1 cellular context compared by ENCODE assay signal in genomic region chr2:101733257-101733993, GRCh38.
TF ChIP-seq lines count a peak whose summit lies in the region.

No MANE protein-coding gene starts in this region.

TF ChIP-seq in HepG2, 621 proteins besides CTCF, POLR2A, EP300 and RAD21 (continued from another document and continues in another):
- TF ChIP-seq ZNF230 (CRISPR knock-in tag; IDR thresholded peaks at IDR 0.05) (peak; percentile 26; the same call in 1 of the 2 replicates), ZNF264 (CRISPR knock-in tag; IDR thresholded peaks at IDR 0.05) (peak; percentile 11), ZBTB3 (CRISPR knock-in tag; IDR thresholded peaks at IDR 0.05; ENCODE audit: borderline replicate concordance, low read depth) (no peak), ZFP90 (CRISPR knock-in tag; IDR thresholded peaks at IDR 0.05; ENCODE audit: borderline replicate concordance) (no peak; the same call in 1 of the 2 replicates), NR0B2 (CRISPR knock-in tag; IDR thresholded peaks at IDR 0.05) (0 out of 2 replicates have a peak, but pooled peaks have one; percentile 50), ZNF414 (CRISPR knock-in tag; IDR thresholded peaks at IDR 0.05) (peak; percentile 76), ZNF124 (CRISPR knock-in tag; IDR thresholded peaks at IDR 0.05) (peak; percentile 76), ZNF431 (CRISPR knock-in tag; IDR thresholded peaks at IDR 0.05; ENCODE audit: borderline replicate concordance, low read depth) (no peak), PBX3 (CRISPR knock-in tag; IDR thresholded peaks at IDR 0.05; ENCODE audit: borderline replicate concordance) (no peak), ZNF446 (CRISPR knock-in tag; IDR thresholded peaks at IDR 0.05) (no peak), ZNF136 (CRISPR knock-in tag; IDR thresholded peaks at IDR 0.05; ENCODE audit: low read depth) (no peak), ZNF780A (CRISPR knock-in tag; IDR thresholded peaks at IDR 0.05) (no peak), SKI (IDR thresholded peaks at IDR 0.05; ENCODE audit: partially characterized antibody) (peak; percentile 67), ZNF720 (CRISPR knock-in tag; IDR thresholded peaks at IDR 0.05) (no peak), ZNF782 (CRISPR knock-in tag; IDR thresholded peaks at IDR 0.05; ENCODE audit: borderline replicate concordance) (no peak), TRAFD1 (CRISPR knock-in tag; IDR thresholded peaks at IDR 0.05; ENCODE audit: borderline replicate concordance) (0 out of 2 replicates have a peak, but pooled peaks have one; percentile 29), ZNF883 (CRISPR knock-in tag; IDR thresholded peaks at IDR 0.05; ENCODE audit: not compliant biosample characterization) (no peak), MNT (IDR thresholded peaks at IDR 0.05) (0 out of 2 replicates have a peak, but pooled peaks have one; percentile 10), SATB2 (CRISPR knock-in tag; IDR thresholded peaks at IDR 0.05) (0 out of 2 replicates have a peak, but pooled peaks have one; percentile 40), TBP (CRISPR knock-in tag; IDR thresholded peaks at IDR 0.05) (no peak), SIX1 (CRISPR knock-in tag; IDR thresholded peaks at IDR 0.05; ENCODE audit: borderline replicate concordance) (peak; percentile 68; the same call in 1 of the 2 replicates), PLRG1 (conservative IDR thresholded peaks at IDR 0.05) (no peak), MEIS1 (CRISPR knock-in tag; IDR thresholded peaks at IDR 0.05; ENCODE audit: borderline replicate concordance) (no peak; the same call in 1 of the 2 replicates), ZNF256 (CRISPR knock-in tag; conservative IDR thresholded peaks at IDR 0.05) (no peak; the same call in 1 of the 2 replicates), ZNF746 (CRISPR knock-in tag; IDR thresholded peaks at IDR 0.05) (peak; percentile 26; the same call in 1 of the 2 replicates), ZSCAN29 (CRISPR knock-in tag; conservative IDR thresholded peaks at IDR 0.05) (0 out of 2 replicates have a peak, but pooled peaks have one; percentile 44), ZBTB14 (CRISPR knock-in tag; IDR thresholded peaks at IDR 0.05) (no peak), ZNF317 (CRISPR knock-in tag; IDR thresholded peaks at IDR 0.05) (peak; percentile 46), ZSCAN31 (CRISPR knock-in tag; IDR thresholded peaks at IDR 0.05; ENCODE audit: low read depth) (peak; percentile 31; the same call in 1 of the 2 replicates), ZNF331 (CRISPR knock-in tag; IDR thresholded peaks at IDR 0.05) (peak; percentile 75), TSC22D2 (CRISPR knock-in tag; IDR thresholded peaks at IDR 0.05; ENCODE audit: borderline replicate concordance) (peak; percentile 59; the same call in 1 of the 2 replicates)
- TF ChIP-seq, protein P1, sequence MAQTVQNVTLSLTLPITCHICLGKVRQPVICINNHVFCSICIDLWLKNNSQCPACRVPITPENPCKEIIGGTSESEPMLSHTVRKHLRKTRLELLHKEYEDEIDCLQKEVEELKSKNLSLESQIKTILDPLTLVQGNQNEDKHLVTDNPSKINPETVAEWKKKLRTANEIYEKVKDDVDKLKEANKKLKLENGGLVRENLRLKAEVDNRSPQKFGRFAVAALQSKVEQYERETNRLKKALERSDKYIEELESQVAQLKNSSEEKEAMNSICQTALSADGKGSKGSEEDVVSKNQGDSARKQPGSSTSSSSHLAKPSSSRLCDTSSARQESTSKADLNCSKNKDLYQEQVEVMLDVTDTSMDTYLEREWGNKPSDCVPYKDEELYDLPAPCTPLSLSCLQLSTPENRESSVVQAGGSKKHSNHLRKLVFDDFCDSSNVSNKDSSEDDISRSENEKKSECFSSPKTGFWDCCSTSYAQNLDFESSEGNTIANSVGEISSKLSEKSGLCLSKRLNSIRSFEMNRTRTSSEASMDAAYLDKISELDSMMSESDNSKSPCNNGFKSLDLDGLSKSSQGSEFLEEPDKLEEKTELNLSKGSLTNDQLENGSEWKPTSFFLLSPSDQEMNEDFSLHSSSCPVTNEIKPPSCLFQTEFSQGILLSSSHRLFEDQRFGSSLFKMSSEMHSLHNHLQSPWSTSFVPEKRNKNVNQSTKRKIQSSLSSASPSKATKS (CRISPR knock-in tag; IDR thresholded peaks at IDR 0.05), result peak; percentile 74; the same call in 1 of the 2 replicates
- TF ChIP-seq, protein P2, sequence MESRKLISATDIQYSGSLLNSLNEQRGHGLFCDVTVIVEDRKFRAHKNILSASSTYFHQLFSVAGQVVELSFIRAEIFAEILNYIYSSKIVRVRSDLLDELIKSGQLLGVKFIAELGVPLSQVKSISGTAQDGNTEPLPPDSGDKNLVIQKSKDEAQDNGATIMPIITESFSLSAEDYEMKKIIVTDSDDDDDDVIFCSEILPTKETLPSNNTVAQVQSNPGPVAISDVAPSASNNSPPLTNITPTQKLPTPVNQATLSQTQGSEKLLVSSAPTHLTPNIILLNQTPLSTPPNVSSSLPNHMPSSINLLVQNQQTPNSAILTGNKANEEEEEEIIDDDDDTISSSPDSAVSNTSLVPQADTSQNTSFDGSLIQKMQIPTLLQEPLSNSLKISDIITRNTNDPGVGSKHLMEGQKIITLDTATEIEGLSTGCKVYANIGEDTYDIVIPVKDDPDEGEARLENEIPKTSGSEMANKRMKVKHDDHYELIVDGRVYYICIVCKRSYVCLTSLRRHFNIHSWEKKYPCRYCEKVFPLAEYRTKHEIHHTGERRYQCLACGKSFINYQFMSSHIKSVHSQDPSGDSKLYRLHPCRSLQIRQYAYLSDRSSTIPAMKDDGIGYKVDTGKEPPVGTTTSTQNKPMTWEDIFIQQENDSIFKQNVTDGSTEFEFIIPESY (CRISPR knock-in tag; IDR thresholded peaks at IDR 0.05), result no peak
- TF ChIP-seq, protein P3, sequence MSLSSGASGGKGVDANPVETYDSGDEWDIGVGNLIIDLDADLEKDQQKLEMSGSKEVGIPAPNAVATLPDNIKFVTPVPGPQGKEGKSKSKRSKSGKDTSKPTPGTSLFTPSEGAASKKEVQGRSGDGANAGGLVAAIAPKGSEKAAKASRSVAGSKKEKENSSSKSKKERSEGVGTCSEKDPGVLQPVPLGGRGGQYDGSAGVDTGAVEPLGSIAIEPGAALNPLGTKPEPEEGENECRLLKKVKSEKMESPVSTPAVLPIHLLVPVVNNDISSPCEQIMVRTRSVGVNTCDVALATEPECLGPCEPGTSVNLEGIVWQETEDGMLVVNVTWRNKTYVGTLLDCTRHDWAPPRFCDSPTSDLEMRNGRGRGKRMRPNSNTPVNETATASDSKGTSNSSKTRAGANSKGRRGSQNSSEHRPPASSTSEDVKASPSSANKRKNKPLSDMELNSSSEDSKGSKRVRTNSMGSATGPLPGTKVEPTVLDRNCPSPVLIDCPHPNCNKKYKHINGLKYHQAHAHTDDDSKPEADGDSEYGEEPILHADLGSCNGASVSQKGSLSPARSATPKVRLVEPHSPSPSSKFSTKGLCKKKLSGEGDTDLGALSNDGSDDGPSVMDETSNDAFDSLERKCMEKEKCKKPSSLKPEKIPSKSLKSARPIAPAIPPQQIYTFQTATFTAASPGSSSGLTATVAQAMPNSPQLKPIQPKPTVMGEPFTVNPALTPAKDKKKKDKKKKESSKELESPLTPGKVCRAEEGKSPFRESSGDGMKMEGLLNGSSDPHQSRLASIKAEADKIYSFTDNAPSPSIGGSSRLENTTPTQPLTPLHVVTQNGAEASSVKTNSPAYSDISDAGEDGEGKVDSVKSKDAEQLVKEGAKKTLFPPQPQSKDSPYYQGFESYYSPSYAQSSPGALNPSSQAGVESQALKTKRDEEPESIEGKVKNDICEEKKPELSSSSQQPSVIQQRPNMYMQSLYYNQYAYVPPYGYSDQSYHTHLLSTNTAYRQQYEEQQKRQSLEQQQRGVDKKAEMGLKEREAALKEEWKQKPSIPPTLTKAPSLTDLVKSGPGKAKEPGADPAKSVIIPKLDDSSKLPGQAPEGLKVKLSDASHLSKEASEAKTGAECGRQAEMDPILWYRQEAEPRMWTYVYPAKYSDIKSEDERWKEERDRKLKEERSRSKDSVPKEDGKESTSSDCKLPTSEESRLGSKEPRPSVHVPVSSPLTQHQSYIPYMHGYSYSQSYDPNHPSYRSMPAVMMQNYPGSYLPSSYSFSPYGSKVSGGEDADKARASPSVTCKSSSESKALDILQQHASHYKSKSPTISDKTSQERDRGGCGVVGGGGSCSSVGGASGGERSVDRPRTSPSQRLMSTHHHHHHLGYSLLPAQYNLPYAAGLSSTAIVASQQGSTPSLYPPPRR (CRISPR knock-in tag; IDR thresholded peaks at IDR 0.05; ENCODE audit: borderline replicate concordance), result peak; percentile 29
- TF ChIP-seq, protein P4, sequence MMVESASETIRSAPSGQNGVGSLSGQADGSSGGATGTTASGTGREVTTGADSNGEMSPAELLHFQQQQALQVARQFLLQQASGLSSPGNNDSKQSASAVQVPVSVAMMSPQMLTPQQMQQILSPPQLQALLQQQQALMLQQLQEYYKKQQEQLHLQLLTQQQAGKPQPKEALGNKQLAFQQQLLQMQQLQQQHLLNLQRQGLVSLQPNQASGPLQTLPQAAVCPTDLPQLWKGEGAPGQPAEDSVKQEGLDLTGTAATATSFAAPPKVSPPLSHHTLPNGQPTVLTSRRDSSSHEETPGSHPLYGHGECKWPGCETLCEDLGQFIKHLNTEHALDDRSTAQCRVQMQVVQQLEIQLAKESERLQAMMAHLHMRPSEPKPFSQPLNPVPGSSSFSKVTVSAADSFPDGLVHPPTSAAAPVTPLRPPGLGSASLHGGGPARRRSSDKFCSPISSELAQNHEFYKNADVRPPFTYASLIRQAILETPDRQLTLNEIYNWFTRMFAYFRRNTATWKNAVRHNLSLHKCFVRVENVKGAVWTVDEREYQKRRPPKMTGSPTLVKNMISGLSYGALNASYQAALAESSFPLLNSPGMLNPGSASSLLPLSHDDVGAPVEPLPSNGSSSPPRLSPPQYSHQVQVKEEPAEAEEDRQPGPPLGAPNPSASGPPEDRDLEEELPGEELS (CRISPR knock-in tag; IDR thresholded peaks at IDR 0.05), result peak; percentile 63; the same call in 1 of the 2 replicates
- TF ChIP-seq, protein P5, sequence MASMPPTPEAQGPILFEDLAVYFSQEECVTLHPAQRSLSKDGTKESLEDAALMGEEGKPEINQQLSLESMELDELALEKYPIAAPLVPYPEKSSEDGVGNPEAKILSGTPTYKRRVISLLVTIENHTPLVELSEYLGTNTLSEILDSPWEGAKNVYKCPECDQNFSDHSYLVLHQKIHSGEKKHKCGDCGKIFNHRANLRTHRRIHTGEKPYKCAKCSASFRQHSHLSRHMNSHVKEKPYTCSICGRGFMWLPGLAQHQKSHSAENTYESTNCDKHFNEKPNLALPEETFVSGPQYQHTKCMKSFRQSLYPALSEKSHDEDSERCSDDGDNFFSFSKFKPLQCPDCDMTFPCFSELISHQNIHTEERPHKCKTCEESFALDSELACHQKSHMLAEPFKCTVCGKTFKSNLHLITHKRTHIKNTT (CRISPR knock-in tag; IDR thresholded peaks at IDR 0.05), result no peak
- TF ChIP-seq, protein P6, sequence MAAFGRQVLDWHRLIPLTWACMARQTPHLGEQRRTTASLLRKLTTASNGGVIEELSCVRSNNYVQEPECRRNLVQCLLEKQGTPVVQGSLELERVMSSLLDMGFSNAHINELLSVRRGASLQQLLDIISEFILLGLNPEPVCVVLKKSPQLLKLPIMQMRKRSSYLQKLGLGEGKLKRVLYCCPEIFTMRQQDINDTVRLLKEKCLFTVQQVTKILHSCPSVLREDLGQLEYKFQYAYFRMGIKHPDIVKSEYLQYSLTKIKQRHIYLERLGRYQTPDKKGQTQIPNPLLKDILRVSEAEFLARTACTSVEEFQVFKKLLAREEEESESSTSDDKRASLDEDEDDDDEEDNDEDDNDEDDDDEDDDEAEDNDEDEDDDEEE (CRISPR knock-in tag; IDR thresholded peaks at IDR 0.05), result peak; percentile 89
